In the genomic region with DNA sequence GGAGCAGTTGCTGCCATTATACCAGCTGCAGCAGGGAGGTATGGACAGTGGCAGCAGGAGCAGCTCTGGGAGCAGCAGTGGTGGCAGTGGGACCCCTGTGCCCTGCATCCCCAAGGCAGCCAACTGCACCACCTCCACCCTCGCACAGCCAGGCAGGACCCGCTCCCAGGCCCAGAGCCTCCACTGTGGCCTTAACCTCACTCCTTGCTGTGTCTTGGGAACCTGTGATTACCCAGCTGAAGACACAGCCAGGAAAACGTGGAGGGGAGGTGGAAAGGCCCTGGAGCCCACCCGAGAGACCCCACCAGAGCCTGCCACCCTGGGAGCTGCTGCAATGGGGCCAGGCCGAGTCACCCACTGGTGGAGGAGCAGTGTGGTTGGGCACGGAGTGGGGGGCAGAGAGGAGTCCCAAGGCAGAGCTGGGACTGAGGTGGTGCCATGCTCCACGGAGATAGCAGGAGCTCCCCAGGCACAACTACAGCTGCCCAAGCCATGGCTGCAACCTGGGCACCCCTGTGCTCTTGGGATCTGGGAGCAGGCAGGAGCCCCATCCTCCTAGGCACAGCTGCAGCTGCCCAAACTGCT, we compare ENCODE assay signal across 35 cellular contexts. TPM values are rescaled to one million over a fixed set of nuclear protein-coding genes. Genes with fewer than 3 reads are reported as not detected.
"Had no signal": no experiment of that assay in that cellular context is flagged by ENCODE, and none has a peak within 500 bp of the region (broad histone marks: within the 10 kb centered on the region; RNA-seq: fewer than 3 reads in every experiment).

No MANE protein-coding gene starts in this region.

- H3K4me3 ChIP-seq: MG63, Peyer's patch had no signal

- H3K27ac Mint-ChIP-seq: activated CD4-positive, alpha-beta memory T cell treated with anti-CD3 and anti-CD28 coated beads for 36 hours; activated CD4-positive, alpha-beta T cell treated with anti-CD3 and anti-CD28 coated beads for 36 hours; activated CD8-positive, alpha-beta memory T cell treated with anti-CD3 and anti-CD28 coated beads, Interleukin-2, amount 10 ng/mL, durations not matched to agents 7 days and 5 days; activated naive CD4-positive, alpha-beta T cell treated with anti-CD3 and anti-CD28 coated beads, Interleukin-2, amount 10 ng/mL, durations not matched to agents 7 days and 5 days; activated naive CD8-positive, alpha-beta T cell; activated naive CD8-positive, alpha-beta T cell treated with anti-CD3 and anti-CD28 coated beads, Interleukin-2, amount 50 U/mL, for 24 hours had no signal

- H3K9me3 Mint-ChIP-seq: activated CD4-positive, alpha-beta memory T cell treated with anti-CD3 and anti-CD28 coated beads for 36 hours; activated naive CD4-positive, alpha-beta T cell treated with anti-CD3 and anti-CD28 coated beads, Interleukin-2, amount 10 ng/mL, durations not matched to agents 7 days and 5 days; activated naive CD8-positive, alpha-beta T cell treated with anti-CD3 and anti-CD28 coated beads, Interleukin-2, amount 50 U/mL, for 24 hours had no signal

- H3K36me3 ChIP-seq: brain microvascular endothelial cell, MG63, Peyer's patch had no signal

- H3K9me3 ChIP-seq: MG63, Peyer's patch had no signal

- H3K4me1 Mint-ChIP-seq: activated CD4-positive, alpha-beta T cell treated with anti-CD3 and anti-CD28 coated beads for 36 hours; activated CD8-positive, alpha-beta memory T cell treated with anti-CD3 and anti-CD28 coated beads, Interleukin-2, amount 10 ng/mL, durations not matched to agents 7 days and 5 days; activated naive CD4-positive, alpha-beta T cell treated with anti-CD3 and anti-CD28 coated beads, Interleukin-2, amount 10 ng/mL, durations not matched to agents 7 days and 5 days; activated naive CD8-positive, alpha-beta T cell treated with anti-CD3 and anti-CD28 coated beads, Interleukin-2, amount 50 U/mL, for 24 hours had no signal

- ATAC-seq: activated CD4-positive, alpha-beta T cell treated with anti-CD3 and anti-CD28 coated beads for 36 hours; activated CD8-positive, alpha-beta memory T cell treated with anti-CD3 and anti-CD28 coated beads, Interleukin-2, amount 10 ng/mL, durations not matched to agents 7 days and 5 days; activated naive CD8-positive, alpha-beta T cell treated with anti-CD3 and anti-CD28 coated beads, Interleukin-2, amount 50 U/mL, for 24 hours had no signal

- H3K4me3 Mint-ChIP-seq: activated CD4-positive, alpha-beta memory T cell treated with anti-CD3 and anti-CD28 coated beads for 36 hours; activated CD4-positive, alpha-beta T cell treated with anti-CD3 and anti-CD28 coated beads for 36 hours; activated CD8-positive, alpha-beta memory T cell treated with anti-CD3 and anti-CD28 coated beads, Interleukin-2, amount 10 ng/mL, durations not matched to agents 7 days and 5 days; activated naive CD4-positive, alpha-beta T cell treated with anti-CD3 and anti-CD28 coated beads, Interleukin-2, amount 10 ng/mL, durations not matched to agents 7 days and 5 days; activated naive CD8-positive, alpha-beta T cell; activated naive CD8-positive, alpha-beta T cell treated with anti-CD3 and anti-CD28 coated beads, Interleukin-2, amount 50 U/mL, for 24 hours had no signal

- H3K27me3 ChIP-seq: brain microvascular endothelial cell, MG63, Peyer's patch had no signal

- DNase-seq: activated CD4-positive, alpha-beta memory T cell treated with anti-CD3 and anti-CD28 coated beads for 36 hours; activated CD4-positive, alpha-beta T cell treated with anti-CD3 and anti-CD28 coated beads for 36 hours; activated CD4-positive, alpha-beta T cell treated with anti-CD3 and anti-CD28 coated beads, Interleukin-2, amount 50 U/mL, for 1 hour; activated CD8-positive, alpha-beta memory T cell treated with anti-CD3 and anti-CD28 coated beads for 24 hours; activated CD8-positive, alpha-beta memory T cell treated with anti-CD3 and anti-CD28 coated beads, Interleukin-2, amount 10 ng/mL, durations not matched to agents 7 days and 5 days; activated CD8-positive, alpha-beta memory T cell treated with anti-CD3 and anti-CD28 coated beads, Interleukin-2, amount 50 U/mL, for 48 hours; activated effector memory CD4-positive, alpha-beta T cell treated with Interleukin-2 at 50 U/mL for 16 hours; activated naive CD4-positive, alpha-beta T cell treated with anti-CD3 and anti-CD28 coated beads, Interleukin-2, amount 10 ng/mL, durations not matched to agents 7 days and 5 days; activated naive CD8-positive, alpha-beta T cell treated with anti-CD3 and anti-CD28 coated beads, Interleukin-2, amount 50 U/mL, for 24 hours; activated T-cell treated with anti-CD3 and anti-CD28 coated beads, Interleukin-2, amount 50 U/mL, for 48 hours; anterior cingulate cortex; brain microvascular endothelial cell; central memory CD4-positive, alpha-beta T cell; Kasumi-1; KG1; MG63; NCI-H1048; NCI-H1105 treated with DMSO at 0.1 percent for 48 hours; NCI-H1436; NCI-H1694; NCI-H1930; NCI-H2081 treated with DMSO at 0.1 percent for 48 hours; NCI-H226; NCI-H446 treated with DMSO at 0.1 percent for 48 hours; NCI-H524; NCI-H69; Peyer's patch; Right ventricle myocardium superior; SW 1271; T-helper 1 cell; T-helper 2 cell; T-helper 9 cell had no signal

- H3K27ac ChIP-seq: brain microvascular endothelial cell, Peyer's patch, RWPE1, VCaP had no signal

- H3K4me1 ChIP-seq: Peyer's patch had no signal

- H3K27me3 Mint-ChIP-seq: activated CD8-positive, alpha-beta memory T cell treated with anti-CD3 and anti-CD28 coated beads, Interleukin-2, amount 10 ng/mL, durations not matched to agents 7 days and 5 days had no signal

- H3K36me3 Mint-ChIP-seq: activated CD4-positive, alpha-beta memory T cell treated with anti-CD3 and anti-CD28 coated beads for 36 hours; activated CD8-positive, alpha-beta memory T cell treated with anti-CD3 and anti-CD28 coated beads, Interleukin-2, amount 10 ng/mL, durations not matched to agents 7 days and 5 days; activated naive CD4-positive, alpha-beta T cell treated with anti-CD3 and anti-CD28 coated beads, Interleukin-2, amount 10 ng/mL, durations not matched to agents 7 days and 5 days; activated naive CD8-positive, alpha-beta T cell had no signal

RNA-seq across cellular contexts. Expression of a gene that starts 20.4 kb away (rescaled TPM):
- total RNA-seq: activated CD4-positive, alpha-beta memory T cell treated with anti-CD3 and anti-CD28 coated beads for 36 hours; activated CD4-positive, alpha-beta T cell treated with anti-CD3 and anti-CD28 coated beads for 36 hours; activated CD8-positive, alpha-beta memory T cell treated with anti-CD3 and anti-CD28 coated beads, Interleukin-2, amount 10 ng/mL, durations not matched to agents 7 days and 5 days; Peyer's patch; Right ventricle myocardium superior had no signal
